1 cellular context compared by ENCODE assay signal in the genomic region with DNA sequence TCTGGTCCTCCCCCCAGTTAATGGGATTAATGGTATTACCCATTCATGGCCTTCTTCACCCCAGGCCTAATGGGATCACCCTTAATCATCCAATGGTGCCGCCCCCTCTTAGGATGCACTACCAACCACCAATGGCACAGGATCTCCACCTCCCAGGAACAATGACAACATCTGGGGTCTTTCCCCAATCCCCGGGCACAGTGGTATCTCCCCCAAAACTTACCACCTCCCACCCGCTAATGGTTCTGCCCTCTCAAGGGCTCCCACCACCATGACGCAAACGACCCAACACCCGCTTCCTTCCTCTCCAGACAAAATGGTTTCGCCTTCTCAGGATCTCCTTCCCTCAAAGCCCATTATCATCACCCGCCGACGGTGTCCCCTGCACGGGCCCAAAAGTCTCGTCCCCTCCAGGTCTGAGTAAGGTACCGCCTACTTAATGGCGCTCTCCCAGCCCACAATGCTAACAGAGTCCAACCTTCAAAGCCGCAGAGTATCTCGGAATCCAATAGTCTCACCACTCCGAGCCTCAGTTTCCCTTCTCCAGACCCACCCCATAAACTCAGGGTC.
TF ChIP-seq lines count a peak whose summit lies in the region.

No MANE protein-coding gene starts in this region.

TF ChIP-seq in SK-N-SH treated with all-trans-retinoic acid at 6 μM for 48 hours, 23 proteins besides CTCF, POLR2A, EP300 and RAD21 (continued from another document):
- TF ChIP-seq ARNTL (CRISPR knock-in tag; IDR thresholded peaks at IDR 0.05; ENCODE audit: borderline replicate concordance, low read depth) (no peak), GLIS3 (CRISPR knock-in tag; IDR thresholded peaks at IDR 0.05) (no peak), SNAI2 (CRISPR knock-in tag; IDR thresholded peaks at IDR 0.05) (no peak), ESRRG (CRISPR knock-in tag; IDR thresholded peaks at IDR 0.05) (no peak), ZNF70 (CRISPR knock-in tag; IDR thresholded peaks at IDR 0.05) (no peak), RARB (CRISPR knock-in tag; IDR thresholded peaks at IDR 0.05) (no peak), ZFP3 (CRISPR knock-in tag; IDR thresholded peaks at IDR 0.05) (no peak), ISL1 (CRISPR knock-in tag; IDR thresholded peaks at IDR 0.05) (no peak), ZC3H10 (CRISPR knock-in tag; IDR thresholded peaks at IDR 0.05) (no peak), TCF4 (CRISPR knock-in tag; IDR thresholded peaks at IDR 0.05; ENCODE audit: borderline replicate concordance) (no peak), BACH2 (CRISPR knock-in tag; IDR thresholded peaks at IDR 0.05; ENCODE audit: borderline replicate concordance) (no peak), CSDC2 (CRISPR knock-in tag; IDR thresholded peaks at IDR 0.05) (no peak)
- TF ChIP-seq, protein P1, sequence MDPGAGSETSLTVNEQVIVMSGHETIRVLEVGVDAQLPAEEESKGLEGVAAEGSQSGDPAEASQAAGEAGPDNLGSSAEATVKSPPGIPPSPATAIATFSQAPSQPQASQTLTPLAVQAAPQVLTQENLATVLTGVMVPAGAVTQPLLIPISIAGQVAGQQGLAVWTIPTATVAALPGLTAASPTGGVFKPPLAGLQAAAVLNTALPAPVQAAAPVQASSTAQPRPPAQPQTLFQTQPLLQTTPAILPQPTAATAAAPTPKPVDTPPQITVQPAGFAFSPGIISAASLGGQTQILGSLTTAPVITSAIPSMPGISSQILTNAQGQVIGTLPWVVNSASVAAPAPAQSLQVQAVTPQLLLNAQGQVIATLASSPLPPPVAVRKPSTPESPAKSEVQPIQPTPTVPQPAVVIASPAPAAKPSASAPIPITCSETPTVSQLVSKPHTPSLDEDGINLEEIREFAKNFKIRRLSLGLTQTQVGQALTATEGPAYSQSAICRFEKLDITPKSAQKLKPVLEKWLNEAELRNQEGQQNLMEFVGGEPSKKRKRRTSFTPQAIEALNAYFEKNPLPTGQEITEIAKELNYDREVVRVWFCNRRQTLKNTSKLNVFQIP (CRISPR knock-in tag; IDR thresholded peaks at IDR 0.05; ENCODE audit: borderline replicate concordance, low read depth), result no peak
- TF ChIP-seq, protein P2, sequence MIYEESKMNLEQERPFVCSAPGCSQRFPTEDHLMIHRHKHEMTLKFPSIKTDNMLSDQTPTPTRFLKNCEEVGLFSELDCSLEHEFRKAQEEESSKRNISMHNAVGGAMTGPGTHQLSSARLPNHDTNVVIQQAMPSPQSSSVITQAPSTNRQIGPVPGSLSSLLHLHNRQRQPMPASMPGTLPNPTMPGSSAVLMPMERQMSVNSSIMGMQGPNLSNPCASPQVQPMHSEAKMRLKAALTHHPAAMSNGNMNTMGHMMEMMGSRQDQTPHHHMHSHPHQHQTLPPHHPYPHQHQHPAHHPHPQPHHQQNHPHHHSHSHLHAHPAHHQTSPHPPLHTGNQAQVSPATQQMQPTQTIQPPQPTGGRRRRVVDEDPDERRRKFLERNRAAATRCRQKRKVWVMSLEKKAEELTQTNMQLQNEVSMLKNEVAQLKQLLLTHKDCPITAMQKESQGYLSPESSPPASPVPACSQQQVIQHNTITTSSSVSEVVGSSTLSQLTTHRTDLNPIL (CRISPR knock-in tag; IDR thresholded peaks at IDR 0.05; ENCODE audit: low read depth), result no peak
- TF ChIP-seq, protein P3, sequence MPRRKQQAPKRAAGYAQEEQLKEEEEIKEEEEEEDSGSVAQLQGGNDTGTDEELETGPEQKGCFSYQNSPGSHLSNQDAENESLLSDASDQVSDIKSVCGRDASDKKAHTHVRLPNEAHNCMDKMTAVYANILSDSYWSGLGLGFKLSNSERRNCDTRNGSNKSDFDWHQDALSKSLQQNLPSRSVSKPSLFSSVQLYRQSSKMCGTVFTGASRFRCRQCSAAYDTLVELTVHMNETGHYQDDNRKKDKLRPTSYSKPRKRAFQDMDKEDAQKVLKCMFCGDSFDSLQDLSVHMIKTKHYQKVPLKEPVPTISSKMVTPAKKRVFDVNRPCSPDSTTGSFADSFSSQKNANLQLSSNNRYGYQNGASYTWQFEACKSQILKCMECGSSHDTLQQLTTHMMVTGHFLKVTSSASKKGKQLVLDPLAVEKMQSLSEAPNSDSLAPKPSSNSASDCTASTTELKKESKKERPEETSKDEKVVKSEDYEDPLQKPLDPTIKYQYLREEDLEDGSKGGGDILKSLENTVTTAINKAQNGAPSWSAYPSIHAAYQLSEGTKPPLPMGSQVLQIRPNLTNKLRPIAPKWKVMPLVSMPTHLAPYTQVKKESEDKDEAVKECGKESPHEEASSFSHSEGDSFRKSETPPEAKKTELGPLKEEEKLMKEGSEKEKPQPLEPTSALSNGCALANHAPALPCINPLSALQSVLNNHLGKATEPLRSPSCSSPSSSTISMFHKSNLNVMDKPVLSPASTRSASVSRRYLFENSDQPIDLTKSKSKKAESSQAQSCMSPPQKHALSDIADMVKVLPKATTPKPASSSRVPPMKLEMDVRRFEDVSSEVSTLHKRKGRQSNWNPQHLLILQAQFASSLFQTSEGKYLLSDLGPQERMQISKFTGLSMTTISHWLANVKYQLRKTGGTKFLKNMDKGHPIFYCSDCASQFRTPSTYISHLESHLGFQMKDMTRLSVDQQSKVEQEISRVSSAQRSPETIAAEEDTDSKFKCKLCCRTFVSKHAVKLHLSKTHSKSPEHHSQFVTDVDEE (CRISPR knock-in tag; IDR thresholded peaks at IDR 0.05), result no peak
TF ChIP-seq in SK-N-SH treated with all-trans-retinoic acid at 6 μM for 48 hours: peak in this region for 0.
